In the genomic region with DNA sequence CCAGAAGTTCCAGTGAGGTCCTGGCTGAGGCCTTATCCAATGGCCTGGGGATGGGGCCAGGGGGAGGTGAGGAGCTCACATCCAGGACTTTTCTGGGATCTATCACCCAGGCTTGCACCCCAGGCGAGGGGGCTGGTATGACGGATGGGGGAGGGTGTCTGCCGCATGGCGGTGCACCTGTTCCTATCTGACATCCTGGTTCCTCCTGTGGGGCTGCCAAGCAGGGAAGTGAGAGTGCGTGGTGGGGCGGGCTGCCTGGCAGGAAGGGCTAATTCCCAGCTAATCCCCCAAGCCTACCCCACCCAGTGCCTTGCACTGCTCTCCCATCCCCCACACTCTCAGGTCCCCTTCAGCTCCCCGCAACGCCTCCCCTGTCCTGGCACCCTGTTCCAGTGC, we compare ENCODE assay signal across 23 cellular contexts.
DNase-seq lines count a peak whose midpoint lies in the region; ATAC-seq and TF ChIP-seq lines count a peak whose summit lies in the region.
"Had no signal": no experiment of that assay in that cellular context is flagged by ENCODE, and none has a peak within 500 bp of the region (broad histone marks: within the 10 kb centered on the region; RNA-seq: fewer than 3 reads in every experiment).

No MANE protein-coding gene starts in this region.

- DNase-seq in MV-4-11 (lab: John Stamatoyannopoulos, UW) (peak; percentile 85), OCI-LY7 (ENCODE audit: low spot score) (peak; percentile 14), myocyte (ENCODE audit: low read depth) (peak; percentile 69), heart right ventricle (no peak), SW 1271 (lab: John Stamatoyannopoulos, UW) (no peak), hypothalamus (lab: John Stamatoyannopoulos, UW) (no peak)
- DNase-seq: activated CD4-positive, alpha-beta T cell treated with anti-CD3 and anti-CD28 coated beads, Interleukin-2, amount 50 U/mL, for 1 hour; colonic mucosa; EL; esophagus squamous epithelium; Karpas-422; NCI-H1092 treated with DMSO at 0.1 percent for 48 hours; NCI-H1930; NCI-H446; NK-92 treated with Interleukin-12 subunit alpha and Interleukin-12 subunit beta, amount 100 ng/mL, for 24 hours; stimulated activated CD4-positive, alpha-beta T cell treated with anti-CD3 and anti-CD28 coated beads, Interleukin-12 subunit alpha, Interleukin-12 subunit beta, amount 100 ng/mL, for 4 hours had no signal

- no TSS peak for BruUV-seq in OCI-LY7 (replicated peaks; lab: Mats Ljungman, UMichigan)

- peaks cover 26 to 59% (median 47%) of the 10 kb centered on the region in 10 experiments for H3K4me1 ChIP-seq in BLaER1 treated with 17β-estradiol and CSF1 and Interleukin-3, amounts not matched to agents 10 nM and 100 nM
- H3K4me1 ChIP-seq in OCI-LY7 (ENCODE audit: insufficient read depth, low read length, poor library complexity, severe bottlenecking): peaks cover 10% of the 10 kb centered on the region
- peaks cover 0 to 23% (median 0%) of the 10 kb centered on the region in 9 donors for H3K4me1 ChIP-seq in heart right ventricle
- H3K4me1 ChIP-seq: colonic mucosa, HAP-1 had no signal

- intact Hi-C loops in OCI-LY7 (cut with micrococcal nuclease; ENCODE audit: unreplicated experiment): no loop called here
- intact Hi-C loops in heart right ventricle (cut with DNase I): loop anchor here in 1 of 10 donors (10.0 kb wide), 1 partner anchor 112 kb away; no protein-coding TSS in a partner anchor

- 65 to 70% methylated on average over 8 of the region's 8 CpGs for WGBS in heart right ventricle, 2 donors

- H3K36me3 ChIP-seq in BLaER1 treated with 17β-estradiol and CSF1 and Interleukin-3, amounts not matched to agents 10 nM and 100 nM: no peaks in the 10 kb centered on the region
- H3K36me3 ChIP-seq in OCI-LY7 (ENCODE audit: insufficient read depth, low read length) (no peaks in the 10 kb centered on the region), heart right ventricle (no peaks in the 10 kb centered on the region)
- H3K36me3 ChIP-seq: BE2C, colonic mucosa, esophagus squamous epithelium, HAP-1 had no signal

- peaks cover 0 to 10% (median 0%) of the 10 kb centered on the region in 11 experiments; a peak in 3 of 22 replicates for H4K20me1 ChIP-seq in BLaER1 treated with 17β-estradiol and CSF1 and Interleukin-3, amounts not matched to agents 10 nM and 100 nM
- H4K20me1 ChIP-seq in OCI-LY7 (ENCODE audit: insufficient read depth, low read length): no peaks in the 10 kb centered on the region

- no peaks in the 10 kb centered on the region for H3K9me2 ChIP-seq in OCI-LY7 (ENCODE audit: insufficient read depth, low read length)

- H2AFZ ChIP-seq in OCI-LY7 (ENCODE audit: low read length): no peak overlapping the region

- CTCF ChIA-PET in OCI-LY7 (lab: Charles Lee; ENCODE audit: unreplicated experiment): no interaction called here

- no peak for TF ChIP-seq CTCF in OCI-LY7 (conservative IDR thresholded peaks at IDR 0.05; ENCODE audit: low read length)
- TF ChIP-seq CTCF in heart right ventricle (IDR thresholded peaks at IDR 0.05): no peak

- no peak for ATAC-seq in HG03378 (IDR thresholded peaks at IDR 0.05; ENCODE audit: unreplicated experiment)
- ATAC-seq in heart right ventricle: no peak

- H3K9ac ChIP-seq in BLaER1 treated with 17β-estradiol and CSF1 and Interleukin-3, amounts not matched to agents 10 nM and 100 nM: no peak overlapping the region

- H3K4me3 ChIP-seq in BLaER1 treated with 17β-estradiol and CSF1 and Interleukin-3, amounts not matched to agents 10 nM and 100 nM: no peak overlapping the region
- H3K4me3 ChIP-seq in OCI-LY7 (ENCODE audit: low read depth, low read length, poor library complexity, severe bottlenecking): no peak overlapping the region
- H3K4me3 ChIP-seq in heart right ventricle: no peak overlapping the region
- H3K4me3 ChIP-seq: colonic mucosa, esophagus squamous epithelium, HAP-1, SK-N-MC had no signal

- H3K27me3 ChIP-seq in BLaER1 treated with 17β-estradiol and CSF1 and Interleukin-3, amounts not matched to agents 10 nM and 100 nM: peaks cover 0 to 18% (median 0%) of the 10 kb centered on the region in 11 experiments; a peak in 7 of 22 replicates
- H3K27me3 ChIP-seq in heart right ventricle: peaks cover 0 to 62% (median 26%) of the 10 kb centered on the region in 7 donors
- H3K27me3 ChIP-seq: BE2C, colonic mucosa had no signal

- no peaks in the 10 kb centered on the region for H3K9me3 ChIP-seq in BLaER1 treated with 17β-estradiol and CSF1 and Interleukin-3, amounts not matched to agents 10 nM and 100 nM (replicated peaks in 1 of 11)
- H3K9me3 ChIP-seq in OCI-LY7 (ENCODE audit: low read length) (no peaks in the 10 kb centered on the region), heart right ventricle (no peaks in the 10 kb centered on the region)
- H3K9me3 ChIP-seq: BE2C, colonic mucosa, esophagus squamous epithelium, HAP-1 had no signal

- POLR2A ChIA-PET in OCI-LY7 (lab: Charles Lee): no interaction called here

- H3K27ac ChIP-seq in BLaER1 treated with 17β-estradiol and CSF1 and Interleukin-3, amounts not matched to agents 10 nM and 100 nM: no peak overlapping the region
- H3K27ac ChIP-seq in OCI-LY7 (ENCODE audit: low read depth, low read length, poor library complexity, severe bottlenecking): no peak overlapping the region
- no peak overlapping the region for H3K27ac ChIP-seq in heart right ventricle
- H3K27ac ChIP-seq: colonic mucosa, esophagus squamous epithelium, RWPE1, SK-N-MC, VCaP had no signal

- H3K79me2 ChIP-seq in OCI-LY7 (ENCODE audit: insufficient read depth, low read depth, low read length): no peaks in the 10 kb centered on the region

- peak overlapping the region; percentile 62 to 87 (median 79) for H3K4me2 ChIP-seq in BLaER1 treated with 17β-estradiol and CSF1 and Interleukin-3, amounts not matched to agents 10 nM and 100 nM
- peak overlapping the region; percentile 26; the same call in 1 of the 2 replicates for H3K4me2 ChIP-seq in OCI-LY7 (ENCODE audit: low read length)

Comparison
In these comparisons a context has a peak if more than half of its experiments do, and no peak if none do; other contexts are left out.
1. DNase-seq: peak in MV-4-11 (single experiment), OCI-LY7 (single experiment) and myocyte (single experiment); none in heart right ventricle (0 of 2), SW 1271 (0 of 2) and hypothalamus (0 of 51).